ENCODE assay signal across 11 cellular contexts in genomic region chr11:24842308-24842707, GRCh38.
"Had no signal": no experiment of that assay in that cellular context is flagged by ENCODE, and none has a peak within 500 bp of the region (broad histone marks: within the 10 kb centered on the region; RNA-seq: fewer than 3 reads in every experiment).

No MANE protein-coding gene starts in this region.

- H3K36me3 ChIP-seq: HAP-1 had no signal

- FAIRE-seq: H1, H54 had no signal

- H3K4me1 Mint-ChIP-seq: GM23338 had no signal

- H3K9me3 Mint-ChIP-seq: GM23338 had no signal

- ATAC-seq: GM23338, HCT116 had no signal

- H3K27ac Mint-ChIP-seq: GM23338, H9, HFFc6 had no signal

- H3K9me3 ChIP-seq: HAP-1 had no signal

- H2AFZ ChIP-seq: GM23248, GM23338 had no signal

- H3K4me2 ChIP-seq: GM23338 had no signal

- H3K9ac ChIP-seq: GM23248 had no signal

- H3K27ac ChIP-seq: GM23248 had no signal

- H3K4me3 Mint-ChIP-seq: GM23338, H9, HFFc6 had no signal

- H3K4me3 ChIP-seq: GM23248, GM23338, HAP-1 had no signal

- DNase-seq: GM23248, GOT3, H7, H9, HCEC 1CT, HFFc6 had no signal
